Comparison of ENCODE assay signal across 2 cellular contexts in genomic region chr10:14518141-14518540, GRCh38.
TF ChIP-seq lines count a peak whose summit lies in the region.

No MANE protein-coding gene starts in this region.

TF ChIP-seq in HepG2, 621 proteins besides CTCF, POLR2A, EP300 and RAD21:
- no peak for TF ChIP-seq HBP1 (CRISPR knock-in tag; IDR thresholded peaks at IDR 0.05; ENCODE audit: low read depth)
- TF ChIP-seq RBM22 (optimal IDR thresholded peaks at IDR 0.05; ENCODE audit: low read length): peak; percentile 40

TF ChIP-seq in IMR-90, 13 proteins besides CTCF, POLR2A, EP300 and RAD21 (continued from another document):
- TF ChIP-seq ELK1 (IDR thresholded peaks at IDR 0.05; ENCODE audit: borderline replicate concordance, low read depth, low read length) (no peak), CEBPB (IDR thresholded peaks at IDR 0.05; ENCODE audit: low read depth, low read length) (no peak), CHD1 (IDR thresholded peaks at IDR 0.05; ENCODE audit: low read depth, low read length) (no peak), NFE2L2 (IDR thresholded peaks at IDR 0.05; ENCODE audit: low read depth, low read length) (no peak), SMC3 (IDR thresholded peaks at IDR 0.05; ENCODE audit: low read depth, low read length) (no peak), RFX5 (IDR thresholded peaks at IDR 0.05; ENCODE audit: low read depth, low read length) (no peak), MXI1 (IDR thresholded peaks at IDR 0.05; ENCODE audit: borderline replicate concordance, low read depth, low read length) (no peak), BHLHE40 (IDR thresholded peaks at IDR 0.05; ENCODE audit: low read depth, low read length) (no peak), FOS (IDR thresholded peaks at IDR 0.05; ENCODE audit: low read depth, low read length) (no peak), MAFK (IDR thresholded peaks at IDR 0.05; ENCODE audit: low read depth, low read length) (no peak), MAZ (IDR thresholded peaks at IDR 0.05; ENCODE audit: borderline replicate concordance, low read depth, low read length) (no peak)
TF ChIP-seq in IMR-90: peak in this region for 0.
